Comparison of ENCODE assay signal across 21 cellular contexts in genomic region chr1:44717653-44718052, GRCh38. TPM values are rescaled to one million over a fixed set of nuclear protein-coding genes. Genes with fewer than 3 reads are reported as not detected.
A peak's percentile ranks its signal among the peaks of the same experiment; 100 is the strongest.
DNase-seq lines count a peak whose midpoint lies in the region; ATAC-seq, FAIRE-seq and TF ChIP-seq lines count a peak whose summit lies in the region.
"Had no signal": no experiment of that assay in that cellular context is flagged by ENCODE, and none has a peak within 500 bp of the region (broad histone marks: within the 10 kb centered on the region; RNA-seq: fewer than 3 reads in every experiment).

No MANE protein-coding gene starts in this region.

- peak overlapping the region; percentile 0 for H3K4me3 Mint-ChIP-seq in activated naive CD8-positive, alpha-beta T cell treated with anti-CD3 and anti-CD28 coated beads, Interleukin-2, amount 10 ng/mL, durations not matched to agents 7 days and 5 days
- no peak overlapping the region for H3K4me3 Mint-ChIP-seq in activated naive CD8-positive, alpha-beta T cell treated with anti-CD3 and anti-CD28 coated beads for 36 hours
- H3K4me3 Mint-ChIP-seq in activated T-helper 17 cell treated with anti-CD3 and anti-CD28 coated beads, Interleukin-2, amount 50 U/mL, for 72 hours, result peak overlapping the region; percentile 11
- H3K4me3 Mint-ChIP-seq: GM23338, IgD-negative memory B cell, mesothelial cell of epicardium had no signal

- H3K36me3 Mint-ChIP-seq in activated naive CD8-positive, alpha-beta T cell treated with anti-CD3 and anti-CD28 coated beads, Interleukin-2, amount 10 ng/mL, durations not matched to agents 7 days and 5 days, result no peaks in the 10 kb centered on the region
- H3K36me3 Mint-ChIP-seq in activated naive CD8-positive, alpha-beta T cell treated with anti-CD3 and anti-CD28 coated beads for 36 hours, result no peaks in the 10 kb centered on the region
- peaks cover 13% of the 10 kb centered on the region for H3K36me3 Mint-ChIP-seq in activated T-helper 17 cell treated with anti-CD3 and anti-CD28 coated beads, Interleukin-2, amount 50 U/mL, for 72 hours (ENCODE audit: low read depth)
- H3K36me3 Mint-ChIP-seq: CD4-positive, alpha-beta memory T cell; IgD-negative memory B cell; mesothelial cell of epicardium had no signal

- peak overlapping the region; percentile 11 for H3K27ac Mint-ChIP-seq in activated naive CD8-positive, alpha-beta T cell treated with anti-CD3 and anti-CD28 coated beads, Interleukin-2, amount 10 ng/mL, durations not matched to agents 7 days and 5 days
- no peak overlapping the region for H3K27ac Mint-ChIP-seq in activated naive CD8-positive, alpha-beta T cell treated with anti-CD3 and anti-CD28 coated beads for 36 hours
- peak overlapping the region; percentile 6 for H3K27ac Mint-ChIP-seq in activated T-helper 17 cell treated with anti-CD3 and anti-CD28 coated beads, Interleukin-2, amount 50 U/mL, for 72 hours
- H3K27ac Mint-ChIP-seq: GM23338, IgD-negative memory B cell, mesothelial cell of epicardium had no signal

- POLR2A ChIA-PET in activated naive CD8-positive, alpha-beta T cell treated with anti-CD3 and anti-CD28 coated beads, Interleukin-2, amount 10 ng/mL, durations not matched to agents 7 days and 5 days (lab: Charles Lee), result interaction anchor here (0.9 to 11.5 kb wide), 5 partner anchors 10 to 101 kb away, joined by 3 to 500 read pairs (median 6); partner anchors contain the start of genes ARMH1, RNU5D-1 and TMEM53

- H3K4me1 Mint-ChIP-seq in activated naive CD8-positive, alpha-beta T cell treated with anti-CD3 and anti-CD28 coated beads, Interleukin-2, amount 10 ng/mL, durations not matched to agents 7 days and 5 days, result peaks cover 51% of the 10 kb centered on the region
- H3K4me1 Mint-ChIP-seq in activated naive CD8-positive, alpha-beta T cell treated with anti-CD3 and anti-CD28 coated beads for 36 hours, result peaks cover 68% of the 10 kb centered on the region
- peaks cover 46% of the 10 kb centered on the region for H3K4me1 Mint-ChIP-seq in activated T-helper 17 cell treated with anti-CD3 and anti-CD28 coated beads, Interleukin-2, amount 50 U/mL, for 72 hours
- H3K4me1 Mint-ChIP-seq: GM23338 had no signal

- TF ChIP-seq CTCF in D721Med (IDR thresholded peaks at IDR 0.05; ENCODE audit: insufficient read depth, missing control alignments), result no peak

- H3K9me3 Mint-ChIP-seq in activated naive CD8-positive, alpha-beta T cell treated with anti-CD3 and anti-CD28 coated beads, Interleukin-2, amount 10 ng/mL, durations not matched to agents 7 days and 5 days, result no peaks in the 10 kb centered on the region
- no peaks in the 10 kb centered on the region for H3K9me3 Mint-ChIP-seq in activated naive CD8-positive, alpha-beta T cell treated with anti-CD3 and anti-CD28 coated beads for 36 hours
- H3K9me3 Mint-ChIP-seq in activated T-helper 17 cell treated with anti-CD3 and anti-CD28 coated beads, Interleukin-2, amount 50 U/mL, for 72 hours, result no peaks in the 10 kb centered on the region
- H3K9me3 Mint-ChIP-seq: CD4-positive, alpha-beta memory T cell; GM23338; IgD-negative memory B cell; mesothelial cell of epicardium had no signal

- no peaks in the 10 kb centered on the region for H3K27me3 Mint-ChIP-seq in activated naive CD8-positive, alpha-beta T cell treated with anti-CD3 and anti-CD28 coated beads, Interleukin-2, amount 10 ng/mL, durations not matched to agents 7 days and 5 days
- H3K27me3 Mint-ChIP-seq in activated naive CD8-positive, alpha-beta T cell treated with anti-CD3 and anti-CD28 coated beads for 36 hours, result peaks cover 7% of the 10 kb centered on the region
- H3K27me3 Mint-ChIP-seq in activated T-helper 17 cell treated with anti-CD3 and anti-CD28 coated beads, Interleukin-2, amount 50 U/mL, for 72 hours, result no peaks in the 10 kb centered on the region
- H3K27me3 Mint-ChIP-seq: CD4-positive, alpha-beta memory T cell; IgD-negative memory B cell had no signal

- intact Hi-C loops in posterior vena cava (cut with DNase I), result no loop called here

- DNase-seq in activated naive CD8-positive, alpha-beta T cell treated with anti-CD3 and anti-CD28 coated beads, Interleukin-2, amount 10 ng/mL, durations not matched to agents 7 days and 5 days, result no peak
- no peak for DNase-seq in activated naive CD8-positive, alpha-beta T cell treated with anti-CD3 and anti-CD28 coated beads for 36 hours
- DNase-seq in superior temporal gyrus (ENCODE audit: extremely low spot score), result peak; percentile 51
- no peak for DNase-seq in D721Med (ENCODE audit: insufficient read length, low spot score)
- DNase-seq in posterior vena cava (ENCODE audit: low spot score), result no peak
- DNase-seq: activated CD4-positive, alpha-beta T cell treated with anti-CD3 and anti-CD28 coated beads for 1 hour; activated CD8-positive, alpha-beta memory T cell treated with anti-CD3 and anti-CD28 coated beads, Interleukin-2, amount 50 U/mL, for 48 hours; brain microvascular endothelial cell; CD4-positive, alpha-beta memory T cell; DMS79; gastrocnemius medialis; left colon; NCI-H1092; NCI-H524 treated with DMSO at 0.1 percent for 48 hours; right cardiac atrium; T1000 had no signal

- no peak for ATAC-seq in activated naive CD8-positive, alpha-beta T cell treated with anti-CD3 and anti-CD28 coated beads, Interleukin-2, amount 10 ng/mL, durations not matched to agents 7 days and 5 days (ENCODE audit: low read depth)
- no peak for ATAC-seq in activated T-helper 17 cell treated with anti-CD3 and anti-CD28 coated beads, Interleukin-2, amount 50 U/mL, for 72 hours (replicated peaks)
- ATAC-seq: gastrocnemius medialis, GM23338, left colon, right cardiac atrium had no signal

- FAIRE-seq in D721Med (lab: Jason Lieb, UNC), result no peak

RNA-seq across cellular contexts. Expression of gene RNU5D-1, which starts 13.3 kb away (rescaled TPM):
- not detected for total RNA-seq in activated naive CD8-positive, alpha-beta T cell treated with anti-CD3 and anti-CD28 coated beads, Interleukin-2, amount 10 ng/mL, durations not matched to agents 7 days and 5 days
- total RNA-seq in activated naive CD8-positive, alpha-beta T cell treated with anti-CD3 and anti-CD28 coated beads for 36 hours, result not detected
- total RNA-seq in activated T-helper 17 cell treated with anti-CD3 and anti-CD28 coated beads, Interleukin-2, amount 50 U/mL, for 72 hours, result not detected
- total RNA-seq in posterior vena cava, result not detected
- total RNA-seq: CD4-positive, alpha-beta memory T cell; gastrocnemius medialis; GM23338; left colon; mesothelial cell of epicardium; right cardiac atrium; SK-MEL-5 had no signal

RNA-seq across cellular contexts. Expression of gene KIF2C, which starts 22.0 kb away (rescaled TPM):
- total RNA-seq in activated naive CD8-positive, alpha-beta T cell treated with anti-CD3 and anti-CD28 coated beads, Interleukin-2, amount 10 ng/mL, durations not matched to agents 7 days and 5 days, result 10 to 100 TPM; 76.5 to 87.7 TPM
- total RNA-seq in activated naive CD8-positive, alpha-beta T cell treated with anti-CD3 and anti-CD28 coated beads for 36 hours, result 10 to 100 TPM; 65.0 to 71.0 TPM
- 100 to 1,000 TPM in 1 of 2 donors, 10 to 100 TPM in 1; 93.4 to 124 TPM for total RNA-seq in activated T-helper 17 cell treated with anti-CD3 and anti-CD28 coated beads, Interleukin-2, amount 50 U/mL, for 72 hours
- under 1 TPM; 0.43 to 0.93 TPM for total RNA-seq in posterior vena cava

RNA-seq across cellular contexts. Expression of gene ARMH1, which starts 43.1 kb away (rescaled TPM):
- 100 to 1,000 TPM in 1 of 2 experiments, 10 to 100 TPM in 1; 95.7 to 105 TPM for total RNA-seq in activated naive CD8-positive, alpha-beta T cell treated with anti-CD3 and anti-CD28 coated beads, Interleukin-2, amount 10 ng/mL, durations not matched to agents 7 days and 5 days
- 100 to 1,000 TPM; 139 to 144 TPM for total RNA-seq in activated naive CD8-positive, alpha-beta T cell treated with anti-CD3 and anti-CD28 coated beads for 36 hours
- total RNA-seq in activated T-helper 17 cell treated with anti-CD3 and anti-CD28 coated beads, Interleukin-2, amount 50 U/mL, for 72 hours, result 10 to 100 TPM; 10.7 to 65.8 TPM
- total RNA-seq in posterior vena cava, result 1 to 10 TPM; 1.0 to 1.6 TPM

RNA-seq across cellular contexts. Expression of gene TMEM53, which starts 43.4 kb away (rescaled TPM):
- 1 to 10 TPM; 4.2 to 4.7 TPM for total RNA-seq in activated naive CD8-positive, alpha-beta T cell treated with anti-CD3 and anti-CD28 coated beads, Interleukin-2, amount 10 ng/mL, durations not matched to agents 7 days and 5 days
- total RNA-seq in activated naive CD8-positive, alpha-beta T cell treated with anti-CD3 and anti-CD28 coated beads for 36 hours, result 1 to 10 TPM; 2.5 to 2.6 TPM
- total RNA-seq in activated T-helper 17 cell treated with anti-CD3 and anti-CD28 coated beads, Interleukin-2, amount 50 U/mL, for 72 hours, result 1 to 10 TPM; 3.5 to 4.2 TPM
- 1 to 10 TPM; 3.8 to 5.3 TPM for total RNA-seq in posterior vena cava

RNA-seq across cellular contexts. Expression of gene RPS8, which starts 57.7 kb away (rescaled TPM):
- total RNA-seq in activated naive CD8-positive, alpha-beta T cell treated with anti-CD3 and anti-CD28 coated beads, Interleukin-2, amount 10 ng/mL, durations not matched to agents 7 days and 5 days, result 1,000 to 10,000 TPM; 1,522 to 1,548 TPM
- 1,000 to 10,000 TPM; 2,658 to 2,665 TPM for total RNA-seq in activated naive CD8-positive, alpha-beta T cell treated with anti-CD3 and anti-CD28 coated beads for 36 hours
- total RNA-seq in activated T-helper 17 cell treated with anti-CD3 and anti-CD28 coated beads, Interleukin-2, amount 50 U/mL, for 72 hours, result 1,000 to 10,000 TPM; 2,475 to 3,183 TPM
- 1,000 to 10,000 TPM; 1,440 to 1,494 TPM for total RNA-seq in posterior vena cava

Comparison
In these comparisons a context has a peak if more than half of its experiments do, and no peak if none do; other contexts are left out.
1. RNA of gene KIF2C, which starts 22.0 kb away (total RNA-seq): 93.4 to 124 TPM in activated T-helper 17 cell treated with anti-CD3 and anti-CD28 coated beads, Interleukin-2, amount 50 U/mL, for 72 hours, 76.5 to 87.7 TPM in activated naive CD8-positive, alpha-beta T cell treated with anti-CD3 and anti-CD28 coated beads, Interleukin-2, amount 10 ng/mL, durations not matched to agents 7 days and 5 days and 65.0 to 71.0 TPM in activated naive CD8-positive, alpha-beta T cell treated with anti-CD3 and anti-CD28 coated beads for 36 hours; 0.43 to 0.93 TPM in posterior vena cava; every median in the first group is over 10 times any median in the second.
2. RNA of gene ARMH1, which starts 43.1 kb away (total RNA-seq): 139 to 144 TPM in activated naive CD8-positive, alpha-beta T cell treated with anti-CD3 and anti-CD28 coated beads for 36 hours, 95.7 to 105 TPM in activated naive CD8-positive, alpha-beta T cell treated with anti-CD3 and anti-CD28 coated beads, Interleukin-2, amount 10 ng/mL, durations not matched to agents 7 days and 5 days and 10.7 to 65.8 TPM in activated T-helper 17 cell treated with anti-CD3 and anti-CD28 coated beads, Interleukin-2, amount 50 U/mL, for 72 hours; 1.0 to 1.6 TPM in posterior vena cava; every median in the first group is over 4 times any median in the second.